In the genomic region with DNA sequence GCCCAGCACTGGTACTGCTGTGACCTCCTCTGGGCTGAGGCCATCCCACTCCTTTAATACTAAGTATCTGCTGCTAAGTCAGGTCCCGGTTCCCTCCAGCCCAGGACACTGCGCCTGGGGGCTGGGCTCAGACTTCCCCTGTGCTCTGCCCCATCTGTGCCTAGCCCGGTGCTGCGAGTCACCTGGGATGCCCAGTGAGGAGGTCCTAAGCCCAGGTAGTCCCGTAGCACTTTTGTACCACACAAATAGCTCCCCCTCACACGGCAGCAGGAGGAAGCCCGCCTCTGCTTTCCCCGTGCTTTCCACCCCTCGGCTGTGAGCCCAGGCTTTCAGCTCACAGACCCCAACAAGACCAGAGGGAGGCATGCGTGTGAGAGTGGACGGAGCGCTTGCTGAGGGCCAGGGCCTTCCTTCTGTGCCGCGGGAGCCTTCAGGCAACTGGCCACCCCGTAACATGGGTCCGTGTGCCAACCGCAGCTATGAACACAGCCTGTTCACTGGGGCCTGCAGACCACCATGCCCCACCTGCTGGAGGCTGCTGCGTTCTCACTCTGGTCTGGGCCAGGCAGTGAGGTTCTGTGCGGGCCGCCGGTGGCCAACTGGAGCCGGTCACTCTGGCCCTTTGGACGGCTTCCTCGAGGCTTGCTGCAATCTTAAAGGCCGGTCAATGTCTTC, we compare ENCODE assay signal across 19 cellular contexts.
"Had no signal": no experiment of that assay in that cellular context is flagged by ENCODE, and none has a peak within 500 bp of the region (broad histone marks: within the 10 kb centered on the region; RNA-seq: fewer than 3 reads in every experiment).

No MANE protein-coding gene starts in this region.

- H3K9me3 Mint-ChIP-seq: activated naive CD8-positive, alpha-beta T cell treated with anti-CD3 and anti-CD28 coated beads, Interleukin-2, amount 50 U/mL, for 24 hours; activated T-cell treated with anti-CD3 and anti-CD28 coated beads, Interleukin-2, amount 50 U/mL, for 24 hours had no signal

- ATAC-seq: activated CD4-positive, CD25-positive, alpha-beta regulatory T cell treated with anti-CD3 and anti-CD28 coated beads, Interleukin-2, amount 50 U/mL, for 24 hours; activated CD8-positive, alpha-beta T cell treated with anti-CD3 and anti-CD28 coated beads, Interleukin-2, amount 10 ng/mL, durations not matched to agents 7 days and 5 days; activated naive CD8-positive, alpha-beta T cell treated with anti-CD3 and anti-CD28 coated beads, Interleukin-2, amount 50 U/mL, for 24 hours; left lung; pancreas had no signal

- H3K27me3 Mint-ChIP-seq: activated CD4-positive, alpha-beta T cell treated with anti-CD3 and anti-CD28 coated beads, Interleukin-2, amount 10 ng/mL, durations not matched to agents 7 days and 5 days; activated naive CD8-positive, alpha-beta T cell treated with anti-CD3 and anti-CD28 coated beads, Interleukin-2, amount 50 U/mL, for 24 hours; activated T-cell treated with anti-CD3 and anti-CD28 coated beads, Interleukin-2, amount 50 U/mL, for 24 hours; stimulated activated naive B cell treated with anti-CD40 and anti-IgM and Interleukin-4, amounts not matched to agents 10 μg/mL and 1 μg/mL and 100 μg/mL, for 72 hours had no signal

- H3K4me3 ChIP-seq: colonic mucosa, left lung, pancreas, sigmoid colon, tibial nerve, vagina had no signal

- H3K27me3 ChIP-seq: brain microvascular endothelial cell, colonic mucosa, left lung, pancreas, sigmoid colon, tibial nerve, vagina had no signal

- H3K27ac ChIP-seq: brain microvascular endothelial cell, colonic mucosa, left lung, pancreas, sigmoid colon, tibial nerve, vagina had no signal

- DNase-seq: activated CD4-positive, alpha-beta T cell treated with anti-CD3 and anti-CD28 coated beads, Interleukin-2, amount 10 ng/mL, durations not matched to agents 7 days and 5 days; activated CD8-positive, alpha-beta T cell treated with anti-CD3 and anti-CD28 coated beads, Interleukin-2, amount 10 ng/mL, durations not matched to agents 7 days and 5 days; activated naive CD4-positive, alpha-beta T cell treated with anti-CD3 and anti-CD28 coated beads for 36 hours; activated naive CD8-positive, alpha-beta T cell treated with anti-CD3 and anti-CD28 coated beads, Interleukin-2, amount 50 U/mL, for 24 hours; activated T-cell treated with anti-CD3 and anti-CD28 coated beads, Interleukin-2, amount 50 U/mL, for 24 hours; brain microvascular endothelial cell; central memory CD4-positive, alpha-beta T cell; colonic mucosa; mammary epithelial cell; pancreas; sigmoid colon; stimulated activated CD4-positive, alpha-beta T cell treated with anti-CD3 and anti-CD28 coated beads, Interleukin-4, amount 100 ng/mL, for 4 hours; stimulated activated naive B cell treated with anti-CD40 and anti-IgM and Interleukin-4, amounts not matched to agents 10 μg/mL and 1 μg/mL and 100 μg/mL, for 72 hours; substantia nigra; T-helper 9 cell had no signal

- H3K36me3 ChIP-seq: brain microvascular endothelial cell, colonic mucosa had no signal

- H3K9me3 ChIP-seq: colonic mucosa, pancreas, sigmoid colon, tibial nerve, vagina had no signal

- H3K4me3 Mint-ChIP-seq: activated CD4-positive, alpha-beta T cell treated with anti-CD3 and anti-CD28 coated beads, Interleukin-2, amount 10 ng/mL, durations not matched to agents 7 days and 5 days; activated CD8-positive, alpha-beta T cell treated with anti-CD3 and anti-CD28 coated beads, Interleukin-2, amount 10 ng/mL, durations not matched to agents 7 days and 5 days; activated naive CD4-positive, alpha-beta T cell treated with anti-CD3 and anti-CD28 coated beads for 36 hours; activated naive CD8-positive, alpha-beta T cell treated with anti-CD3 and anti-CD28 coated beads, Interleukin-2, amount 50 U/mL, for 24 hours; activated T-cell treated with anti-CD3 and anti-CD28 coated beads, Interleukin-2, amount 50 U/mL, for 24 hours had no signal

- H3K4me1 ChIP-seq: colonic mucosa, pancreas had no signal

- H3K4me1 Mint-ChIP-seq: activated CD4-positive, alpha-beta T cell treated with anti-CD3 and anti-CD28 coated beads, Interleukin-2, amount 10 ng/mL, durations not matched to agents 7 days and 5 days had no signal

- H3K27ac Mint-ChIP-seq: activated CD4-positive, alpha-beta T cell treated with anti-CD3 and anti-CD28 coated beads, Interleukin-2, amount 10 ng/mL, durations not matched to agents 7 days and 5 days; activated CD8-positive, alpha-beta T cell treated with anti-CD3 and anti-CD28 coated beads, Interleukin-2, amount 10 ng/mL, durations not matched to agents 7 days and 5 days; activated naive CD4-positive, alpha-beta T cell treated with anti-CD3 and anti-CD28 coated beads for 36 hours; activated naive CD8-positive, alpha-beta T cell treated with anti-CD3 and anti-CD28 coated beads, Interleukin-2, amount 50 U/mL, for 24 hours; activated T-cell treated with anti-CD3 and anti-CD28 coated beads, Interleukin-2, amount 50 U/mL, for 24 hours had no signal
